ENCODE assay signal across 10 cellular contexts in genomic region chr7:134071355-134072331, GRCh38. TPM values are rescaled to one million over a fixed set of nuclear protein-coding genes. Genes with fewer than 3 reads are reported as not detected.
DNase-seq lines count a peak whose midpoint lies in the region; ATAC-seq and TF ChIP-seq lines count a peak whose summit lies in the region.
"Had no signal": no experiment of that assay in that cellular context is flagged by ENCODE, and none has a peak within 500 bp of the region (broad histone marks: within the 10 kb centered on the region; RNA-seq: fewer than 3 reads in every experiment).

No MANE protein-coding gene starts in this region.

- CTCF ChIA-PET in OCI-LY7 (lab: Charles Lee; ENCODE audit: unreplicated experiment): no interaction called here
- CTCF ChIA-PET in CD4-positive, alpha-beta T cell (lab: Charles Lee): no interaction called here

- no peaks in the 10 kb centered on the region for H4K20me1 ChIP-seq in OCI-LY7 (ENCODE audit: insufficient read depth, low read length)

- BruUV-seq in OCI-LY7 (replicated peaks; lab: Mats Ljungman, UMichigan): no TSS peak

- no peak overlapping the region for H2AFZ ChIP-seq in OCI-LY7 (ENCODE audit: low read length)

- H3K4me1 ChIP-seq in OCI-LY7 (ENCODE audit: insufficient read depth, low read length, poor library complexity, severe bottlenecking): no peaks in the 10 kb centered on the region

- no peak overlapping the region for H3K27ac ChIP-seq in OCI-LY7 (ENCODE audit: low read depth, low read length, poor library complexity, severe bottlenecking)
- H3K27ac ChIP-seq in CD4-positive, alpha-beta T cell (ENCODE audit: low read depth, low read length): no peak overlapping the region

- H3K36me3 Mint-ChIP-seq in T-helper 17 cell (ENCODE audit: low read depth): peaks cover 4% of the 10 kb centered on the region
- peaks cover 57% of the 10 kb centered on the region for H3K36me3 Mint-ChIP-seq in CD4-positive, alpha-beta T cell (ENCODE audit: low read depth)

- no peak overlapping the region for H3K4me3 ChIP-seq in OCI-LY7 (ENCODE audit: low read depth, low read length, poor library complexity, severe bottlenecking)

- no peaks in the 10 kb centered on the region for H3K27me3 ChIP-seq in CD4-positive, alpha-beta T cell (ENCODE audit: control insufficient read depth, insufficient read depth, low read length)

- no peak for TF ChIP-seq CTCF in OCI-LY7 (conservative IDR thresholded peaks at IDR 0.05; ENCODE audit: low read length)
- no peak for TF ChIP-seq CTCF in CD4-positive, alpha-beta T cell (IDR thresholded peaks at IDR 0.05)

- H3K4me1 Mint-ChIP-seq in T-helper 17 cell: no peaks in the 10 kb centered on the region
- H3K4me1 Mint-ChIP-seq in CD4-positive, alpha-beta T cell (ENCODE audit: low read depth): no peaks in the 10 kb centered on the region
- H3K4me1 Mint-ChIP-seq: CD4-positive, alpha-beta memory T cell had no signal

- no peaks in the 10 kb centered on the region for H3K9me2 ChIP-seq in OCI-LY7 (ENCODE audit: insufficient read depth, low read length)

- H3K4me3 Mint-ChIP-seq in T-helper 17 cell: no peak overlapping the region
- H3K4me3 Mint-ChIP-seq in CD4-positive, alpha-beta T cell: no peak overlapping the region
- H3K4me3 Mint-ChIP-seq: CD4-positive, alpha-beta memory T cell had no signal

- H3K9me3 Mint-ChIP-seq in CD4-positive, alpha-beta T cell: peaks cover 10% of the 10 kb centered on the region

- ATAC-seq in GM18858 (IDR thresholded peaks at IDR 0.05; ENCODE audit: unreplicated experiment) (peak; percentile 86), GM21447 (IDR thresholded peaks at IDR 0.05; ENCODE audit: unreplicated experiment) (peak; percentile 90), HG03045 (IDR thresholded peaks at IDR 0.05; ENCODE audit: unreplicated experiment) (peak; percentile 89), T-helper 17 cell (no peak)
- no peak for ATAC-seq in CD4-positive, alpha-beta T cell (ENCODE audit: poor library complexity)

- H3K9me3 ChIP-seq in T-helper 17 cell (ENCODE audit: control insufficient read depth, low read length, poor library complexity, severe bottlenecking): no peaks in the 10 kb centered on the region
- no peaks in the 10 kb centered on the region for H3K9me3 ChIP-seq in OCI-LY7 (ENCODE audit: low read length)
- H3K9me3 ChIP-seq in CD4-positive, alpha-beta T cell (ENCODE audit: control insufficient read depth, low read length): no peaks in the 10 kb centered on the region

- no peaks in the 10 kb centered on the region for H3K36me3 ChIP-seq in OCI-LY7 (ENCODE audit: insufficient read depth, low read length)

- no peak overlapping the region for H3K4me2 ChIP-seq in OCI-LY7 (ENCODE audit: low read length)

- intact Hi-C loops in OCI-LY7 (cut with micrococcal nuclease; ENCODE audit: unreplicated experiment): no loop called here
- intact Hi-C loops in CD4-positive, alpha-beta T cell (cut with DNase I, micrococcal nuclease): no loop called here

- no peaks in the 10 kb centered on the region for H3K79me2 ChIP-seq in OCI-LY7 (ENCODE audit: insufficient read depth, low read depth, low read length)

- POLR2A ChIA-PET in OCI-LY7 (lab: Charles Lee): interaction anchor here (0.6 to 1.9 kb wide), 7 partner anchors 8 to 30 kb away, joined by 3 to 9 read pairs (median 4); no protein-coding TSS in a partner anchor
- POLR2A ChIA-PET in CD4-positive, alpha-beta T cell (lab: Charles Lee): interaction anchor here (0.6 kb wide), 1 partner anchor 739 kb away, joined by 4 read pairs; no protein-coding TSS in a partner anchor

- peak overlapping the region; percentile 49 for H3K27ac Mint-ChIP-seq in T-helper 17 cell
- H3K27ac Mint-ChIP-seq in CD4-positive, alpha-beta T cell: no peak overlapping the region
- H3K27ac Mint-ChIP-seq: CD4-positive, alpha-beta memory T cell had no signal

- DNase-seq in T-helper 17 cell (no peak), OCI-LY7 (ENCODE audit: low spot score) (no peak), NCI-H82 treated with DMSO at 0.1 percent for 48 hours (lab: John Stamatoyannopoulos, UW; ENCODE audit: unreplicated experiment) (no peak), anterior cingulate cortex (lab: John Stamatoyannopoulos, UW) (no peak)
- DNase-seq in CD4-positive, alpha-beta T cell: no peak
- DNase-seq: CD4-positive, alpha-beta memory T cell; NCI-H1092 treated with DMSO at 0.1 percent for 48 hours had no signal

- H3K27me3 Mint-ChIP-seq in T-helper 17 cell: no peaks in the 10 kb centered on the region
- H3K27me3 Mint-ChIP-seq in CD4-positive, alpha-beta T cell: no peaks in the 10 kb centered on the region
- H3K27me3 Mint-ChIP-seq: CD4-positive, alpha-beta memory T cell had no signal

RNA-seq across cellular contexts. Expression of gene LRGUK, which starts 55.5 kb away (rescaled TPM):
- total RNA-seq in T-helper 17 cell: under 1 TPM; 0.57 to 0.60 TPM
- total RNA-seq in OCI-LY7 (2014; rRNA removed; shearing (Covaris generic)): 0.36 and 0.95 TPM in 2 replicates
- total RNA-seq in OCI-LY7 (2022): 0.46 and 0.52 TPM in 2 replicates
- total RNA-seq in CD4-positive, alpha-beta T cell: under 1 TPM; 0.20 to 0.27 TPM

Comparison
In these comparisons a context has a peak if more than half of its experiments do, and no peak if none do; other contexts are left out.
1. ATAC-seq: peak in GM18858 (single experiment), GM21447 (single experiment) and HG03045 (single experiment); none in T-helper 17 cell (single experiment) and CD4-positive, alpha-beta T cell (single experiment).